Comparison of ENCODE assay signal across 14 cellular contexts in genomic region chr12:29961231-29961630, GRCh38.
"Had no signal": no experiment of that assay in that cellular context is flagged by ENCODE, and none has a peak within 500 bp of the region (broad histone marks: within the 10 kb centered on the region; RNA-seq: fewer than 3 reads in every experiment).

No MANE protein-coding gene starts in this region.

- H3K27ac ChIP-seq: adrenal gland, hepatocyte, psoas muscle, right lobe of liver, SK-N-MC, spleen, suprapubic skin, VCaP had no signal

- H3K4me2 ChIP-seq: hepatocyte had no signal

- H3K27me3 ChIP-seq: hepatocyte, right lobe of liver, spleen, suprapubic skin had no signal

- H3K4me3 ChIP-seq: adrenal gland, hepatocyte, psoas muscle, right lobe of liver, SK-N-MC, spleen, suprapubic skin had no signal

- DNase-seq: activated CD4-positive, alpha-beta T cell treated with anti-CD3 and anti-CD28 coated beads for 1 hour; activated CD4-positive, alpha-beta T cell treated with anti-CD3 and anti-CD28 coated beads, Interleukin-2, amount 50 U/mL, for 48 hours; activated naive CD4-positive, alpha-beta T cell treated with anti-CD3 and anti-CD28 coated beads, Interleukin-2, amount 50 U/mL, for 16 hours; activated T-cell treated with anti-CD3 and anti-CD28 coated beads, Interleukin-2, amount 50 U/mL, for 1 hour; adrenal gland; cerebellar nuclear complex; psoas muscle; right lobe of liver; spleen; T-helper 1 cell had no signal

- H3K4me1 ChIP-seq: adrenal gland, psoas muscle, right lobe of liver, spleen, suprapubic skin had no signal

- ATAC-seq: psoas muscle, right lobe of liver had no signal

- H2AFZ ChIP-seq: hepatocyte had no signal

- H3K9me3 ChIP-seq: adrenal gland, psoas muscle, right lobe of liver, spleen, suprapubic skin had no signal

- H3K36me3 ChIP-seq: adrenal gland, right lobe of liver, spleen, suprapubic skin had no signal
